ENCODE assay signal across 18 cellular contexts in genomic region chr11:124602193-124602592, GRCh38. TPM values are rescaled to one million over a fixed set of nuclear protein-coding genes. Genes with fewer than 3 reads are reported as not detected.
DNase-seq lines count a peak whose midpoint lies in the region; ATAC-seq and TF ChIP-seq lines count a peak whose summit lies in the region.
"Had no signal": no experiment of that assay in that cellular context is flagged by ENCODE, and none has a peak within 500 bp of the region (broad histone marks: within the 10 kb centered on the region; RNA-seq: fewer than 3 reads in every experiment).

No MANE protein-coding gene starts in this region.

- peak; percentile 39 for DNase-seq in AG08396 (ENCODE audit: low spot score)
- DNase-seq in GOT3 (lab: John Stamatoyannopoulos, UW): peak; percentile 4
- peak; percentile 91 for DNase-seq in RPMI7951 (ENCODE audit: low read depth)
- peak; percentile 72 for DNase-seq in fibroblast of mammary gland (ENCODE audit: low read depth)
- no peak for DNase-seq in NK-92 treated with Interleukin-12 subunit alpha and Interleukin-12 subunit beta, amount 100 ng/mL, for 24 hours (lab: John Stamatoyannopoulos, UW)
- DNase-seq in NCI-H2029 (lab: John Stamatoyannopoulos, UW): no peak
- DNase-seq: activated CD4-positive, CD25-positive, alpha-beta regulatory T cell treated with anti-CD3 and anti-CD28 coated beads, Interleukin-2, amount 50 U/mL, for 72 hours; activated effector memory CD4-positive, alpha-beta T cell treated with anti-CD3 and anti-CD28 coated beads, Interleukin-2, amount 50 U/mL, for 16 hours; amniotic stem cell; gastrocnemius medialis; H9; NCI-H1694; nucleus accumbens; right cardiac atrium; SHP77; T-helper 2 cell had no signal

- H3K4me3 ChIP-seq in fibroblast of mammary gland (ENCODE audit: control insufficient read depth, low read depth, low read length): no peak overlapping the region
- H3K4me3 ChIP-seq: gastrocnemius medialis had no signal

- TF ChIP-seq CTCF in fibroblast of mammary gland (conservative IDR thresholded peaks at IDR 0.05; ENCODE audit: control insufficient read depth, insufficient read depth, low read depth, low read length): no peak

- ATAC-seq in HG03469 (IDR thresholded peaks at IDR 0.05; ENCODE audit: unreplicated experiment): no peak
- ATAC-seq: gastrocnemius medialis, left lobe of liver, right cardiac atrium had no signal

RNA-seq across cellular contexts. Expression of gene PANX3, which starts 9.0 kb away (rescaled TPM):
- not detected in 2 replicates for total RNA-seq in RPMI7951 (2014; rRNA removed; shearing (Covaris generic))
- total RNA-seq: gastrocnemius medialis, H9, left lobe of liver, right cardiac atrium had no signal

RNA-seq across cellular contexts. Expression of gene TBRG1, which starts 20.5 kb away (rescaled TPM):
- total RNA-seq in RPMI7951 (2014; rRNA removed; shearing (Covaris generic)): 16.2 and 19.3 TPM in 2 replicates

RNA-seq across cellular contexts. Expression of gene OR8A1, which starts 32.4 kb away (rescaled TPM):
- total RNA-seq in RPMI7951 (2014; rRNA removed; shearing (Covaris generic)): not detected in 2 replicates
- total RNA-seq: gastrocnemius medialis, H9, left lobe of liver, right cardiac atrium had no signal

RNA-seq across cellular contexts. Expression of gene OR8B12, which starts 58.7 kb away (rescaled TPM):
- total RNA-seq in RPMI7951 (2014; rRNA removed; shearing (Covaris generic)): not detected in 2 replicates
- total RNA-seq: gastrocnemius medialis, H9, left lobe of liver, right cardiac atrium had no signal

Comparison
In these comparisons a context has a peak if more than half of its experiments do, and no peak if none do; other contexts are left out.
1. DNase-seq: peak in AG08396 (single experiment), GOT3 (single experiment), RPMI7951 (single experiment) and fibroblast of mammary gland (single experiment); none in NK-92 treated with Interleukin-12 subunit alpha and Interleukin-12 subunit beta, amount 100 ng/mL, for 24 hours (single experiment) and NCI-H2029 (single experiment).